ENCODE assay signal across 35 cellular contexts in the genomic region with DNA sequence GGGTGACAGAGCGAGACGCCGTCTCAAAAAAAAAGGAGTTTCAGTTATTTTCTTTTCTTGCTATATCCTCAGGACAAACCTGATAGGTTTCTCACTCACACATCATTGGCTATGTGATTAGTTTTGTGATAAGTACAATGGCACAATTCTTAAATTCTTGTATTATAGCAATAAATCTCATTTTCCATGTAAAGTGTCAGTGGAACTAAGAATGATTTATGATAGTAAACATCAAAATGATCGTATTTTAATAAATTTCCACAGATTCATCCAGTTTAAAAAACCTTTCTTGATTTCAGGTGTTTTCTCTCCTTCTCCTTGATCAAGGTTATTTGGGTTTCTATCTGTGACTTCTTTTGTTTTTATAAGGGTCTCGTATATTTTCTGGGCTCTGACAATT.
"Had no signal": no experiment of that assay in that cellular context is flagged by ENCODE, and none has a peak within 500 bp of the region (broad histone marks: within the 10 kb centered on the region; RNA-seq: fewer than 3 reads in every experiment).

No MANE protein-coding gene starts in this region.

- H3K9me3 ChIP-seq: MG63 had no signal

- DNase-seq: Karpas-422, Kasumi-1, MG63, MM.1S, MV-4-11, NCI-H1048, NCI-H1092, NCI-H1092 treated with DMSO at 0.1 percent for 48 hours, NCI-H1105, NCI-H1105 treated with DMSO at 0.1 percent for 48 hours, NCI-H1417, NCI-H1417 treated with DMSO at 0.1 percent for 48 hours, NCI-H1436, NCI-H1436 treated with DMSO at 0.1 percent for 48 hours, NCI-H146, NCI-H1694, NCI-H1694 treated with DMSO at 0.1 percent for 48 hours, NCI-H187, NCI-H187 treated with DMSO at 0.1 percent for 48 hours, NCI-H1930, NCI-H2029, NCI-H2029 treated with DMSO at 0.1 percent for 48 hours, NCI-H2081, NCI-H2081 treated with DMSO at 0.1 percent for 48 hours, NCI-H2107, NCI-H2171, NCI-H2171 treated with DMSO at 0.1 percent for 48 hours, NCI-H2227 treated with DMSO at 0.1 percent for 48 hours, NCI-H226, NCI-H345, NCI-H446, NCI-H446 treated with DMSO at 0.1 percent for 48 hours, NCI-H510A, NCI-H510A treated with DMSO at 0.1 percent for 48 hours, NCI-H524 had no signal

- H3K4me3 ChIP-seq: MG63 had no signal

- H3K36me3 ChIP-seq: MG63 had no signal
